ENCODE assay signal across 2 cellular contexts in the genomic region with DNA sequence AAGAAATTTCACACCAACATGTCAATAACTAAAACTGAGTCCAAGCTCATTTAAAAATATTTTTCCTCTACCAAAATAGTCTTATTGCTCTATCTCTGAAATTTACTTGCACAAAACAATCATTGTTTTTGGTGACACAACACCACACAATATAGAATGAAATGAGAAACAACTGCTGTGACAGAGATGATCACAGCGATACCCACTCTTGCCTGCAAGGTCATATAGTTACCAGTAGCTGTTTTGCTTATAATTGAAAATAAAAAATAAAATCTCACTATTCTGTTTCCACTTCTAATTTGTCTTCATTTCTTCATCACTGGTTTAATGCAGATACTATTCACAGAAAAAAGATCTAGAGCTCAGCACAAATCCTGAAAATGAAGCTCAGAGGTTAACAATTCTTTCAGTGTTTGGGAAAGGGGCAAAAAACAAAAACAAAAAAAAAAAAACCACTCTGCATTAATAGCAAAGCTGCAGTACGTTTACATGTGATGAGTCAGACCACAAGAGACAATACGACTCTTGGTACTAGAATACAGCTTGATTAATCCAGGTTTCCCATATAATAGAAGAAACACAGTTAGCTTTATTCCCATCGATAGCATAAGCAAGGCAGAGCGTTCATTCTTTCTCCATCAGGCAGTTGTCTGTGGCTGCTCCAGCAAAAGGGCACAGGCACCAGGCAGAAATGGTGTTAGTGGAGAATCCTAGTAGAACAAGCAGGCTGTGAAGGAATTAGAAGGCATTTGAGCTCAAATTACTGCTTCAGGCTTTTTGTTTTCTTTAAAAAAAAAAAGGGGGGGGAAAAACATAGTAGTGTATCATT.
TF ChIP-seq lines count a peak whose summit lies in the region.

No MANE protein-coding gene starts in this region.

TF ChIP-seq in HCT116, 20 proteins besides CTCF, POLR2A, EP300 and RAD21:
- TF ChIP-seq EZH2phosphoT487 (IDR thresholded peaks at IDR 0.05; ENCODE audit: borderline replicate concordance) (no peak), JUND (IDR thresholded peaks at IDR 0.05) (0 out of 2 replicates have a peak, but pooled peaks have one; percentile 18), SP1 (IDR thresholded peaks at IDR 0.05; ENCODE audit: low read depth) (peak; percentile 30; the same call in 1 of the 2 replicates), FOSL1 (IDR thresholded peaks at IDR 0.05; ENCODE audit: low read depth) (peak; percentile 35; the same call in 1 of the 2 replicates)

TF ChIP-seq in HepG2, 621 proteins besides CTCF, POLR2A, EP300 and RAD21:
- TF ChIP-seq FOSL2 (CRISPR knock-in tag; IDR thresholded peaks at IDR 0.05), result peak; percentile 47; the same call in 1 of the 2 replicates
- TF ChIP-seq, protein P1, sequence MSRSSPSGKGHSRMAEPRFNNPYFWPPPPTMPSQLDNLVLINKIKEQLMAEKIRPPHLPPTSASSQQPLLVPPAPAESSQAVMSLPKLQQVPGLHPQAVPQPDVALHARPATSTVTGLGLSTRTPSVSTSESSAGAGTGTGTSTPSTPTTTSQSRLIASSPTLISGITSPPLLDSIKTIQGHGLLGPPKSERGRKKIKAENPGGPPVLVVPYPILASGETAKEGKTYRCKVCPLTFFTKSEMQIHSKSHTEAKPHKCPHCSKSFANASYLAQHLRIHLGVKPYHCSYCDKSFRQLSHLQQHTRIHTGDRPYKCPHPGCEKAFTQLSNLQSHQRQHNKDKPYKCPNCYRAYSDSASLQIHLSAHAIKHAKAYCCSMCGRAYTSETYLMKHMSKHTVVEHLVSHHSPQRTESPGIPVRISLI (CRISPR knock-in tag; IDR thresholded peaks at IDR 0.05; ENCODE audit: borderline replicate concordance), result peak; percentile 75
- TF ChIP-seq, protein P2, sequence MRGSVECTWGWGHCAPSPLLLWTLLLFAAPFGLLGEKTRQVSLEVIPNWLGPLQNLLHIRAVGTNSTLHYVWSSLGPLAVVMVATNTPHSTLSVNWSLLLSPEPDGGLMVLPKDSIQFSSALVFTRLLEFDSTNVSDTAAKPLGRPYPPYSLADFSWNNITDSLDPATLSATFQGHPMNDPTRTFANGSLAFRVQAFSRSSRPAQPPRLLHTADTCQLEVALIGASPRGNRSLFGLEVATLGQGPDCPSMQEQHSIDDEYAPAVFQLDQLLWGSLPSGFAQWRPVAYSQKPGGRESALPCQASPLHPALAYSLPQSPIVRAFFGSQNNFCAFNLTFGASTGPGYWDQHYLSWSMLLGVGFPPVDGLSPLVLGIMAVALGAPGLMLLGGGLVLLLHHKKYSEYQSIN (CRISPR knock-in tag; IDR thresholded peaks at IDR 0.05; ENCODE audit: borderline replicate concordance), result no peak
